30 cellular contexts compared by ENCODE assay signal in genomic region chr10:61181832-61182231, GRCh38.
"Had no signal": no experiment of that assay in that cellular context is flagged by ENCODE, and none has a peak within 500 bp of the region (broad histone marks: within the 10 kb centered on the region; RNA-seq: fewer than 3 reads in every experiment).

No MANE protein-coding gene starts in this region.

- H3K4me3 Mint-ChIP-seq: dendritic cell treated with granulocyte-macrophage colony-stimulating factor and Interleukin-4, amounts not matched to agents 40 ng/mL and 50 ng/mL, for 4 days; effector memory CD8-positive, alpha-beta T cell; endodermal cell had no signal

- ATAC-seq: effector memory CD8-positive, alpha-beta T cell; esophagus mucosa; foreskin keratinocyte; gastrocnemius medialis; gastroesophageal sphincter; heart left ventricle; heart right ventricle had no signal

- H3K27me3 Mint-ChIP-seq: dendritic cell treated with granulocyte-macrophage colony-stimulating factor and Interleukin-4, amounts not matched to agents 40 ng/mL and 50 ng/mL, for 4 days had no signal

- H3K27ac ChIP-seq: colonic mucosa, coronary artery, dorsolateral prefrontal cortex, epithelial cell of prostate, esophagus muscularis mucosa, esophagus squamous epithelium, foreskin keratinocyte, gastrocnemius medialis, gastroesophageal sphincter, heart left ventricle, heart right ventricle, hepatocyte had no signal

- H3K27ac Mint-ChIP-seq: dendritic cell treated with granulocyte-macrophage colony-stimulating factor and Interleukin-4, amounts not matched to agents 40 ng/mL and 50 ng/mL, for 4 days; effector memory CD8-positive, alpha-beta T cell; endodermal cell had no signal

- H2AFZ ChIP-seq: hepatocyte had no signal

- H3K4me2 ChIP-seq: hepatocyte had no signal

- H3K27me3 ChIP-seq: colonic mucosa, dorsolateral prefrontal cortex, esophagus muscularis mucosa, esophagus squamous epithelium, gastrocnemius medialis, gastroesophageal sphincter, heart left ventricle, heart right ventricle, hepatocyte had no signal

- H3K4me1 ChIP-seq: colonic mucosa, esophagus squamous epithelium, foreskin keratinocyte had no signal

- DNase-seq: colonic mucosa; cortex of kidney; dermis blood vessel endothelial cell; dorsolateral prefrontal cortex; effector CD4-positive, alpha-beta T cell; effector CD8-positive, alpha-beta T cell; effector memory CD4-positive, alpha-beta T cell; effector memory CD8-positive, alpha-beta T cell; endodermal cell; erythroblast; esophagus squamous epithelium; foreskin fibroblast; foreskin keratinocyte; foreskin melanocyte; gastrocnemius medialis; glutamatergic neuron; head of caudate nucleus; heart left ventricle; heart right ventricle had no signal

- FAIRE-seq: colon, endometrium, endothelial cell of umbilical vein, frontal cortex had no signal

- H3K9me3 Mint-ChIP-seq: effector memory CD8-positive, alpha-beta T cell; endodermal cell had no signal

- H3K79me2 ChIP-seq: hepatocyte had no signal

- H3K4me3 ChIP-seq: colonic mucosa, coronary artery, dorsolateral prefrontal cortex, esophagus muscularis mucosa, esophagus squamous epithelium, gastrocnemius medialis, gastroesophageal sphincter, heart left ventricle, heart right ventricle, hepatocyte had no signal

- H3K36me3 ChIP-seq: colonic mucosa, esophagus muscularis mucosa, esophagus squamous epithelium, gastrocnemius medialis, gastroesophageal sphincter, heart left ventricle, heart right ventricle had no signal

- H3K9me3 ChIP-seq: colonic mucosa, esophagus muscularis mucosa, esophagus squamous epithelium, gastrocnemius medialis, gastroesophageal sphincter, heart left ventricle, heart right ventricle had no signal
